Comparison of ENCODE assay signal across 21 cellular contexts in the genomic region with DNA sequence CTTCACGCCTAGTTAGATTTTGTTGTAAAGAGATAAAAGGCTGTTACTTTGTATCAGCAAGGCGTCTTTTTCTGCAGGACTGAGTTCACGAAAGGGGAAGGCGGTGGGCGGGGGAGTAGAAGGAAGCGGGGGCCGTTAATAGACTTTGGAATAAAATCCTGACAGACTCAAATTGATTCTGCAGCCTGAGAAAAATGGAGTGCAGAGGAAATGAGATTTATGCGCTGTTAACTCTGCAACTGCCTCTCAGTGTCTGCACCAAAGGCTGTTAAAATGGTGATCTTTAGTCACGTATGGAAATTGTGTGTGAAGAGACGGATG.
"Had no signal": no experiment of that assay in that cellular context is flagged by ENCODE, and none has a peak within 500 bp of the region (broad histone marks: within the 10 kb centered on the region; RNA-seq: fewer than 3 reads in every experiment).

No MANE protein-coding gene starts in this region.

- H3K4me3 Mint-ChIP-seq: activated naive CD8-positive, alpha-beta T cell; memory B cell; naive thymus-derived CD8-positive, alpha-beta T cell had no signal

- H3K9me3 ChIP-seq: gastrocnemius medialis, psoas muscle, right atrium auricular region, suprapubic skin had no signal

- H3K27ac Mint-ChIP-seq: activated naive CD8-positive, alpha-beta T cell; memory B cell; naive thymus-derived CD8-positive, alpha-beta T cell had no signal

- H3K36me3 ChIP-seq: gastrocnemius medialis, right atrium auricular region, spleen, suprapubic skin, tibial artery had no signal

- H3K9ac ChIP-seq: parathyroid adenoma had no signal

- DNase-seq: activated CD4-positive, alpha-beta T cell treated with anti-CD3 and anti-CD28 coated beads for 4 hours; activated CD4-positive, alpha-beta T cell treated with anti-CD3 and anti-CD28 coated beads, Interleukin-2, amount 50 U/mL, for 4 hours; activated CD8-positive, alpha-beta memory T cell treated with anti-CD3 and anti-CD28 coated beads for 24 hours; activated effector memory CD4-positive, alpha-beta T cell treated with Interleukin-2 at 50 U/mL for 16 hours; activated naive CD4-positive, alpha-beta T cell treated with Interleukin-2 at 50 U/mL for 16 hours; dorsolateral prefrontal cortex; erythroblast; gastrocnemius medialis; hippocampal formation; left cardiac atrium; naive thymus-derived CD8-positive, alpha-beta T cell; psoas muscle; tibial artery had no signal

- H3K4me1 ChIP-seq: gastrocnemius medialis, parathyroid adenoma, psoas muscle had no signal

- H3K27me3 Mint-ChIP-seq: activated naive CD8-positive, alpha-beta T cell; naive thymus-derived CD8-positive, alpha-beta T cell had no signal

- ATAC-seq: gastrocnemius medialis; left cardiac atrium; naive thymus-derived CD8-positive, alpha-beta T cell; psoas muscle had no signal

- H3K4me3 ChIP-seq: coronary artery, dorsolateral prefrontal cortex, gastrocnemius medialis, psoas muscle, right atrium auricular region, spleen, suprapubic skin, tibial artery had no signal

- H3K36me3 Mint-ChIP-seq: activated naive CD8-positive, alpha-beta T cell; memory B cell; naive thymus-derived CD8-positive, alpha-beta T cell had no signal

- H3K27ac ChIP-seq: coronary artery, dorsolateral prefrontal cortex, gastrocnemius medialis, parathyroid adenoma, psoas muscle, right atrium auricular region, spleen, suprapubic skin, tibial artery, VCaP had no signal

- H3K27me3 ChIP-seq: right atrium auricular region had no signal
